Comparison of ENCODE assay signal across 9 cellular contexts in genomic region chr13:98998831-98999634, GRCh38. TPM values are rescaled to one million over a fixed set of nuclear protein-coding genes. Genes with fewer than 3 reads are reported as not detected.
A peak's percentile ranks its signal among the peaks of the same experiment; 100 is the strongest.
DNase-seq lines count a peak whose midpoint lies in the region; ATAC-seq, FAIRE-seq and TF ChIP-seq lines count a peak whose summit lies in the region.
"Had no signal": no experiment of that assay in that cellular context is flagged by ENCODE, and none has a peak within 500 bp of the region (broad histone marks: within the 10 kb centered on the region; RNA-seq: fewer than 3 reads in every experiment).

No MANE protein-coding gene starts in this region.

- peaks cover 4% of the 10 kb centered on the region for H3K9me1 ChIP-seq in K562 (ENCODE audit: control insufficient read depth, insufficient read depth, low read length)

- no peak overlapping the region for H3K4me3 ChIP-seq in K562
- no peak overlapping the region for H3K4me3 ChIP-seq in trophoblast cell (ENCODE audit: low read depth, low read length)
- H3K4me3 ChIP-seq in HepG2 (replicated peaks in 1 of 3; ENCODE audit: insufficient read depth in 1 of 3, low read depth in 2 of 3, low read length in 3 of 3), result no peak overlapping the region
- no peak overlapping the region for H3K4me3 ChIP-seq in osteoblast (ENCODE audit: insufficient read depth, low read length)

- intact Hi-C loops in K562 (cut with micrococcal nuclease), result loop anchor here (10.0 kb wide), 1 partner anchor 86 kb away; no protein-coding TSS in a partner anchor
- intact Hi-C loops in HepG2 (cut with micrococcal nuclease; ENCODE audit: unreplicated experiment), result no loop called here

- CTCF ChIA-PET in K562 (lab: Yijun Ruan, JAX; ENCODE audit: low intra/inter-chr PET ratio) (no interaction called here), HepG2 (lab: Yijun Ruan, JAX; ENCODE audit: low intra/inter-chr PET ratio, low total read pairs) (no interaction called here)

- H2AFZ ChIP-seq in K562 (ENCODE audit: low read depth, low read length), result no peak overlapping the region
- H2AFZ ChIP-seq in trophoblast cell (ENCODE audit: insufficient read depth, low read length, poor library complexity), result no peak overlapping the region
- H2AFZ ChIP-seq in HepG2 (ENCODE audit: low read length), result no peak overlapping the region
- H2AFZ ChIP-seq in osteoblast (ENCODE audit: low read length), result no peak overlapping the region

- in situ Hi-C loops in K562 (cut with MboI) (no loop called here), HepG2 (cut with HindIII; ENCODE audit: extremely low pct_ligation_motif_present, low pct_unique_long_range_greater_than_20kb) (no loop called here)

- H3K23ac ChIP-seq in trophoblast cell (ENCODE audit: low read length), result no peak overlapping the region

- H3K79me1 ChIP-seq in trophoblast cell (ENCODE audit: low read length), result peaks cover 2% of the 10 kb centered on the region

- H2BK5ac ChIP-seq in trophoblast cell (ENCODE audit: low read depth, low read length, poor library complexity), result no peak overlapping the region

- no peak overlapping the region for H3K4ac ChIP-seq in trophoblast cell (ENCODE audit: low read depth, low read length)

- no TSS peak for BruUV-seq in K562 (replicated peaks; lab: Mats Ljungman, UMichigan)
- no TSS peak for BruUV-seq in HepG2 (replicated peaks; lab: Mats Ljungman, UMichigan)

- DNase-seq in GM04504 (ENCODE audit: low read depth), result peak; percentile 31
- peak; percentile 20 for DNase-seq in NCI-H226
- peak in 1 of 4 experiments; percentile 14 for DNase-seq in K562 (ENCODE audit: extremely low read depth in 1 of 4, low spot score in 3 of 4)
- DNase-seq in trophoblast cell, result peak; percentile 13 to 22
- DNase-seq in HepG2 (ENCODE audit: low spot score), result no peak
- DNase-seq in osteoblast (ENCODE audit: insufficient read length, low spot score, missing footprints), result no peak

- H3K4me2 ChIP-seq in K562 (ENCODE audit: insufficient read depth, low read length) (no peak overlapping the region; the same call in 1 of the 2 replicates), trophoblast cell (ENCODE audit: low read length) (no peak overlapping the region), HepG2 (ENCODE audit: low read depth, low read length) (no peak overlapping the region), osteoblast (ENCODE audit: insufficient read depth, low read length) (no peak overlapping the region)

- H4K91ac ChIP-seq in trophoblast cell (ENCODE audit: low read depth, low read length), result no peak overlapping the region

- H3K4me1 ChIP-seq in K562 (replicated peaks in 1 of 2; ENCODE audit: control insufficient read depth in 2 of 2, insufficient read depth in 2 of 2, low read length in 2 of 2) (peaks cover 0 to 20% of the 10 kb centered on the region in 2 experiments; a peak in 3 of 5 replicates), trophoblast cell (ENCODE audit: control insufficient read depth in 1 of 2, insufficient read depth in 2 of 2, low read length in 2 of 2) (peaks cover 0 to 7% of the 10 kb centered on the region in 2 experiments), HepG2 (ENCODE audit: insufficient read depth, low read length) (no peaks in the 10 kb centered on the region), osteoblast (ENCODE audit: insufficient read depth, low read length) (peaks cover 5% of the 10 kb centered on the region)

- FAIRE-seq in K562 (lab: Jason Lieb, UNC) (peak; percentile 60), HepG2 (lab: Jason Lieb, UNC) (no peak)
- FAIRE-seq: islet of Langerhans had no signal

- H4K8ac ChIP-seq in trophoblast cell (ENCODE audit: low read depth, low read length), result no peak overlapping the region

- 21% methylated on average over 5 of the region's 8 CpGs for WGBS in K562 (ENCODE audit: insufficient coverage, low coverage, missing lambda C conversion rate)
- WGBS in trophoblast cell (ENCODE audit: extremely low coverage, insufficient coverage, insufficient read length), result no CpG with 5 or more reads among the region's 8 CpGs
- WGBS in HepG2 (ENCODE audit: low lambda C conversion rate), result 55% methylated on average over 8 of the region's 8 CpGs

- no peak overlapping the region for H2BK12ac ChIP-seq in trophoblast cell (ENCODE audit: low read length)

- POLR2A ChIA-PET in K562 (lab: Yijun Ruan, JAX), result interaction anchor here (0.5 kb wide), 1 partner anchor 15 kb away, joined by 4 read pairs; no protein-coding TSS in a partner anchor
- POLR2A ChIA-PET in HepG2 (lab: Yijun Ruan, JAX), result no interaction called here

- H3K9me3 ChIP-seq in K562 (replicated peaks; ENCODE audit: control insufficient read depth, insufficient read depth, low read depth, low read length) (no peaks in the 10 kb centered on the region), trophoblast cell (ENCODE audit: insufficient read depth, low read depth, low read length) (no peaks in the 10 kb centered on the region), HepG2 (ENCODE audit: low read length) (no peaks in the 10 kb centered on the region), osteoblast (ENCODE audit: low read depth, low read length) (no peaks in the 10 kb centered on the region)

- H4K12ac ChIP-seq in trophoblast cell (ENCODE audit: low read depth, low read length), result no peak overlapping the region

- ATAC-seq in K562 (peak; percentile 37; the same call in 2 of the 3 replicates), HG03196 (IDR thresholded peaks at IDR 0.05; ENCODE audit: unreplicated experiment) (no peak), GM21367 (IDR thresholded peaks at IDR 0.05; ENCODE audit: unreplicated experiment) (no peak), HepG2 (no peak)

- H3K27me3 ChIP-seq in K562 (ENCODE audit: control insufficient read depth in 2 of 2, insufficient read depth in 2 of 2, low read length in 2 of 2), result no peaks in the 10 kb centered on the region
- H3K27me3 ChIP-seq in trophoblast cell (ENCODE audit: insufficient read depth, low read length), result no peaks in the 10 kb centered on the region
- H3K27me3 ChIP-seq in HepG2 (ENCODE audit: control insufficient read depth in 1 of 2, insufficient read depth in 2 of 2, low read length in 2 of 2), result no peaks in the 10 kb centered on the region
- no peaks in the 10 kb centered on the region for H3K27me3 ChIP-seq in osteoblast (ENCODE audit: insufficient read depth, low read length)

- H3K36me3 ChIP-seq in K562 (ENCODE audit: control insufficient read depth, insufficient read depth, low read length), result no peaks in the 10 kb centered on the region
- H3K36me3 ChIP-seq in trophoblast cell (ENCODE audit: control insufficient read depth in 1 of 2, insufficient read depth in 2 of 2, low read length in 2 of 2), result no peaks in the 10 kb centered on the region
- no peaks in the 10 kb centered on the region for H3K36me3 ChIP-seq in HepG2 (replicated peaks in 1 of 2; ENCODE audit: control insufficient read depth in 1 of 2, insufficient read depth in 2 of 2, low read length in 2 of 2)
- no peaks in the 10 kb centered on the region for H3K36me3 ChIP-seq in osteoblast (ENCODE audit: insufficient read depth, low read length)

- no peak overlapping the region for H3K27ac ChIP-seq in K562 (ENCODE audit: extremely low read depth, low read depth, low read length)
- no peak overlapping the region for H3K27ac ChIP-seq in trophoblast cell (ENCODE audit: low read depth, low read length)
- H3K27ac ChIP-seq in HepG2 (ENCODE audit: extremely low read length, insufficient read depth, low read length), result no peak overlapping the region
- H3K27ac ChIP-seq in osteoblast (ENCODE audit: low read depth, low read length), result no peak overlapping the region

- TF ChIP-seq CTCF in K562 (IDR thresholded peaks at IDR 0.05 in 2 of 3, conservative IDR thresholded peaks at IDR 0.05 in 1 of 3; ENCODE audit: insufficient read depth in 2 of 3, low read depth in 1 of 3, low read length in 3 of 3) (no peak), HepG2 (CRISPR knock-in tag; IDR thresholded peaks at IDR 0.05) (no peak), osteoblast (IDR thresholded peaks at IDR 0.05; ENCODE audit: extremely low read depth, low read depth, low read length) (no peak)

- H3K9ac ChIP-seq in K562 (ENCODE audit: insufficient read depth in 1 of 2, low read depth in 2 of 2, low read length in 2 of 2) (no peak overlapping the region), trophoblast cell (ENCODE audit: low read length) (no peak overlapping the region), HepG2 (ENCODE audit: insufficient read depth, low read depth, low read length) (no peak overlapping the region)

- H3K18ac ChIP-seq in trophoblast cell (ENCODE audit: low read length), result no peak overlapping the region

- no peaks in the 10 kb centered on the region for H4K20me1 ChIP-seq in K562 (replicated peaks; ENCODE audit: control insufficient read depth, insufficient read depth, low read length)
- no peaks in the 10 kb centered on the region for H4K20me1 ChIP-seq in HepG2 (ENCODE audit: insufficient read depth, low read length)
- H4K20me1 ChIP-seq in osteoblast (ENCODE audit: insufficient read depth, low read length), result peaks cover 4% of the 10 kb centered on the region

- no peak overlapping the region for H2AK5ac ChIP-seq in trophoblast cell (ENCODE audit: low read length)

- H2BK120ac ChIP-seq in trophoblast cell (ENCODE audit: insufficient read depth, low read length, poor library complexity), result no peak overlapping the region

- TF ChIP-seq RAD21 in K562 (CRISPR knock-in tag; conservative IDR thresholded peaks at IDR 0.05 in 1 of 2, IDR thresholded peaks at IDR 0.05 in 1 of 2), result no peak
- no peak for TF ChIP-seq RAD21 in HepG2 (CRISPR knock-in tag; IDR thresholded peaks at IDR 0.05)

- TF ChIP-seq POLR2A in K562 (conservative IDR thresholded peaks at IDR 0.05) (no peak), HepG2 (IDR thresholded peaks at IDR 0.05; ENCODE audit: insufficient read depth in 1 of 2, low read depth in 2 of 2, low read length in 2 of 2) (no peak)

- H3K14ac ChIP-seq in trophoblast cell (ENCODE audit: low read length), result no peak overlapping the region

- no peaks in the 10 kb centered on the region; the same call in 2 of the 3 replicates for H3K79me2 ChIP-seq in K562 (ENCODE audit: control insufficient read depth, insufficient read depth, low read length)
- no peaks in the 10 kb centered on the region for H3K79me2 ChIP-seq in trophoblast cell (ENCODE audit: control insufficient read depth, insufficient read depth, low read length, poor library complexity)
- no peaks in the 10 kb centered on the region for H3K79me2 ChIP-seq in HepG2 (ENCODE audit: insufficient read depth, low read length)
- peaks cover 2% of the 10 kb centered on the region for H3K79me2 ChIP-seq in osteoblast (ENCODE audit: insufficient read depth, low read length)

- no peak for TF ChIP-seq EP300 in K562 (IDR thresholded peaks at IDR 0.05; ENCODE audit: low read length)
- TF ChIP-seq EP300 in HepG2 (IDR thresholded peaks at IDR 0.05; ENCODE audit: low read depth in 2 of 2, low read length in 2 of 2), result no peak
- no peak for TF ChIP-seq EP300 in HepG2 (CRISPR knock-in tag; IDR thresholded peaks at IDR 0.05; ENCODE audit: borderline replicate concordance)

RNA-seq across cellular contexts. Expression of gene DOCK9, which starts 21.2 kb away (rescaled TPM):
- 36.2 and 116 TPM in 2 replicates for total RNA-seq in K562 (2011; cell fraction: chromatin; rRNA removed; ENCODE audit: low replicate concordance)
- total RNA-seq in K562 (2011; cell fraction: nucleolus; rRNA removed), result 22.8 and 26.2 TPM in 2 replicates
- total RNA-seq in K562 (2011; cell fraction: nucleoplasm; rRNA removed), result 35.1 and 50.0 TPM in 2 replicates
- 10.4 and 12.9 TPM in 2 replicates for total RNA-seq in K562 (2014; rRNA removed)
- 16.7 and 18.1 TPM in 2 replicates for total RNA-seq in K562 (2014; rRNA removed; fragmentation: Illumina TruSeq; extraction: Trizol)
- total RNA-seq in K562 (2015; rRNA removed; fragmentation: Illumina TruSeq; extraction: Trizol), result 18.3 and 20.9 TPM in 2 replicates
- total RNA-seq in K562 (2021), result 19.2 and 24.8 TPM in 2 replicates
- polyA plus RNA-seq in K562 (2011; rRNA removed), result 18.5 and 25.3 TPM in 2 replicates
- 11.6 and 20.0 TPM in 2 replicates for polyA plus RNA-seq in K562 (2011; cell fraction: cytosol; rRNA removed)
- polyA plus RNA-seq in K562 (2011; cell fraction: nucleus; rRNA removed), result 28.1 and 44.6 TPM in 2 replicates
- polyA plus RNA-seq in K562 (2012), result 15.8 and 18.9 TPM in 2 replicates
- polyA plus RNA-seq in K562 (2014; fragmentation: Illumina TruSeq; extraction: Trizol), result 20.9 and 21.2 TPM in 2 replicates
- polyA plus RNA-seq in K562 (2014; fragmentation: Nextera tagmentation; extraction: Ambion mirVana), result 1 to 10 TPM; 3.5 to 5.1 TPM
- polyA plus RNA-seq in K562 (2014; rRNA removed), result 12.4 and 18.3 TPM in 2 replicates
- 33.3 and 52.3 TPM in 2 replicates for polyA minus RNA-seq in K562 (2011; rRNA and poly(A)+ RNA removed)
- polyA minus RNA-seq in K562 (2011; cell fraction: cytosol; rRNA and poly(A)+ RNA removed), result 15.1 and 22.1 TPM in 2 replicates
- polyA minus RNA-seq in K562 (2011; cell fraction: nucleus; rRNA and poly(A)+ RNA removed), result 43.5 and 43.9 TPM in 2 replicates
- polyA plus RNA-seq in trophoblast cell (2013), result 135 and 138 TPM in 2 replicates
- total RNA-seq in HepG2 (2016; rRNA removed; fragmentation: Illumina TruSeq; extraction: Trizol), result 0.97 and 2.0 TPM in 2 replicates
- 0.10 and 0.62 TPM in 2 replicates for total RNA-seq in HepG2 (2016; cell fraction: cytosol; rRNA removed; fragmentation: Illumina TruSeq; extraction: Trizol; ENCODE audit: low read depth)
- 1.1 and 1.3 TPM in 2 replicates for total RNA-seq in HepG2 (2016; cell fraction: insoluble cytoplasmic fraction; rRNA removed; fragmentation: Illumina TruSeq; extraction: Trizol)
- 0.31 and 0.65 TPM in 2 replicates for total RNA-seq in HepG2 (2016; cell fraction: membrane; rRNA removed; fragmentation: Illumina TruSeq; extraction: Trizol)
- 1.1 and 1.3 TPM in 2 replicates for total RNA-seq in HepG2 (2016; cell fraction: nucleus; rRNA removed; fragmentation: Illumina TruSeq; extraction: Trizol)
- polyA plus RNA-seq in HepG2 (2011; rRNA removed), result 0.44 and 1.8 TPM in 2 replicates
- polyA plus RNA-seq in HepG2 (2011; cell fraction: cytosol; rRNA removed), result 0.90 and 0.91 TPM in 2 replicates
- 1.1 and 1.4 TPM in 2 replicates for polyA plus RNA-seq in HepG2 (2011; cell fraction: nucleus; rRNA removed)
- polyA plus RNA-seq in HepG2 (2012), result 1.4 and 2.1 TPM in 2 replicates
- polyA plus RNA-seq in HepG2 (2016; cell fraction: cytosol; fragmentation: Illumina TruSeq; extraction: Trizol; ENCODE audit: low read depth), result 0.03 and 0.12 TPM in 2 replicates
- polyA plus RNA-seq in HepG2 (2016; cell fraction: insoluble cytoplasmic fraction; fragmentation: Illumina TruSeq; extraction: Trizol; ENCODE audit: low read depth), result 0.71 and 1.6 TPM in 2 replicates
- 0.06 and 0.08 TPM in 2 replicates for polyA plus RNA-seq in HepG2 (2016; cell fraction: membrane; fragmentation: Illumina TruSeq; extraction: Trizol; ENCODE audit: low read depth)
- 1.8 and 4.8 TPM in 2 replicates for polyA plus RNA-seq in HepG2 (2016; cell fraction: nucleus; fragmentation: Illumina TruSeq; extraction: Trizol; ENCODE audit: insufficient read depth, low read depth)
- polyA minus RNA-seq in HepG2 (2011; rRNA and poly(A)+ RNA removed; ENCODE audit: low replicate concordance), result 2.7 and 35.6 TPM in 2 replicates
- 1.1 and 1.3 TPM in 2 replicates for polyA minus RNA-seq in HepG2 (2011; cell fraction: cytosol; rRNA and poly(A)+ RNA removed)
- 2.4 and 5.8 TPM in 2 replicates for polyA minus RNA-seq in HepG2 (2011; cell fraction: nucleus; rRNA and poly(A)+ RNA removed)
- 29.8 and 44.5 TPM in 2 replicates for total RNA-seq in osteoblast

Comparison
In these comparisons a context has a peak if more than half of its experiments do, and no peak if none do; other contexts are left out.
1. DNase-seq: peak in GM04504 (single experiment), NCI-H226 (single experiment) and trophoblast cell (2 of 2); none in HepG2 (single experiment) and osteoblast (single experiment).